10 cellular contexts compared by ENCODE assay signal in genomic region chr1:54336121-54336520, GRCh38.
DNase-seq lines count a peak whose midpoint lies in the region; ATAC-seq and TF ChIP-seq lines count a peak whose summit lies in the region.
"Had no signal": no experiment of that assay in that cellular context is flagged by ENCODE, and none has a peak within 500 bp of the region (broad histone marks: within the 10 kb centered on the region; RNA-seq: fewer than 3 reads in every experiment).

No MANE protein-coding gene starts in this region.

- H3K4me3 ChIP-seq in SJCRH30: peak overlapping the region; percentile 52
- H3K4me3 ChIP-seq in mesodermal cell (ENCODE audit: extremely low read depth, insufficient read depth, low read length, poor library complexity, severe bottlenecking): no peak overlapping the region
- H3K4me3 ChIP-seq in subcutaneous abdominal adipose tissue (ENCODE audit: low read depth in 1 of 5, low read length in 5 of 5): peak overlapping the region in 2 of 5 donors; percentile 54 to 74

- 74 to 75% methylated on average over 4 of the region's 6 CpGs for WGBS in mesodermal cell (ENCODE audit: insufficient coverage in 2 of 2), 2 experiments

- H3K27ac ChIP-seq in SJCRH30 (peak overlapping the region; percentile 97), mesodermal cell (ENCODE audit: low read depth, low read length, severe bottlenecking) (peak overlapping the region; percentile 96), subcutaneous abdominal adipose tissue (ENCODE audit: low read depth, low read length) (peak overlapping the region; percentile 92)

- H3K9me3 Mint-ChIP-seq in chondrocyte (ENCODE audit: low read depth): no peaks in the 10 kb centered on the region

- H3K4me1 ChIP-seq in SJCRH30 (peaks cover 77% of the 10 kb centered on the region), mesodermal cell (ENCODE audit: control insufficient read depth, insufficient read depth, low read length, poor library complexity, severe bottlenecking) (peaks cover 80% of the 10 kb centered on the region), subcutaneous abdominal adipose tissue (ENCODE audit: control insufficient read depth in 5 of 5, insufficient read depth in 5 of 5, low read length in 5 of 5) (peaks cover 28 to 64% (median 55%) of the 10 kb centered on the region in 5 donors)

- H3K27me3 ChIP-seq in SJCRH30 (no peaks in the 10 kb centered on the region), subcutaneous abdominal adipose tissue (ENCODE audit: control insufficient read depth in 5 of 5, insufficient read depth in 4 of 5, low read length in 5 of 5) (no peaks in the 10 kb centered on the region)

- no peaks in the 10 kb centered on the region for H3K27me3 Mint-ChIP-seq in chondrocyte (ENCODE audit: low read depth)

- H3K4me1 Mint-ChIP-seq in chondrocyte (ENCODE audit: low read depth): peaks cover 35% of the 10 kb centered on the region

- H3K9me3 ChIP-seq in SJCRH30 (replicated peaks) (no peaks in the 10 kb centered on the region), mesodermal cell (ENCODE audit: control insufficient read depth, low read length) (no peaks in the 10 kb centered on the region), subcutaneous abdominal adipose tissue (ENCODE audit: control insufficient read depth in 5 of 5, low read length in 5 of 5) (no peaks in the 10 kb centered on the region)

- ATAC-seq in HG03135 (IDR thresholded peaks at IDR 0.05; ENCODE audit: unreplicated experiment): no peak

- peak overlapping the region; percentile 58 for H3K4me3 Mint-ChIP-seq in chondrocyte (ENCODE audit: unreplicated experiment)

- DNase-seq in SJCRH30 (peak; percentile 63 to 78), chondrocyte (ENCODE audit: low spot score) (no peak), NOMO-1 treated with DMSO at 0.1 percent for 48 hours (lab: John Stamatoyannopoulos, UW; ENCODE audit: unreplicated experiment) (no peak), UCSD-AML1 (lab: John Stamatoyannopoulos, UW; ENCODE audit: unreplicated experiment) (no peak)
- DNase-seq: activated T-cell treated with anti-CD3 and anti-CD28 coated beads for 4 hours, NCI-H2171, retina had no signal

- H3K36me3 Mint-ChIP-seq in chondrocyte (ENCODE audit: low read depth): no peaks in the 10 kb centered on the region

- TF ChIP-seq CTCF in chondrocyte (IDR thresholded peaks at IDR 0.05): no peak

- H3K36me3 ChIP-seq in SJCRH30 (no peaks in the 10 kb centered on the region), mesodermal cell (ENCODE audit: control insufficient read depth, insufficient read depth, low read length) (peaks cover 15% of the 10 kb centered on the region), subcutaneous abdominal adipose tissue (ENCODE audit: control insufficient read depth in 5 of 5, insufficient read depth in 5 of 5, low read length in 5 of 5) (no peaks in the 10 kb centered on the region)

- peak overlapping the region in 3 of 5 donors; percentile 11 to 80 (median 74) for H3K9ac ChIP-seq in subcutaneous abdominal adipose tissue (ENCODE audit: low read length in 5 of 5)

- H3K27ac Mint-ChIP-seq in chondrocyte (ENCODE audit: unreplicated experiment): peak overlapping the region; percentile 97

Comparison
In these comparisons a context has a peak if more than half of its experiments do, and no peak if none do; other contexts are left out.
1. DNase-seq: peak in SJCRH30 (2 of 2); none in chondrocyte (single experiment), NOMO-1 treated with DMSO at 0.1 percent for 48 hours (single experiment) and UCSD-AML1 (single experiment).
2. Peak in every context shown above with its lines, with median percentiles within 50 percentile points of each other: H3K27ac ChIP-seq.